Comparison of ENCODE assay signal across 11 cellular contexts in the genomic region with DNA sequence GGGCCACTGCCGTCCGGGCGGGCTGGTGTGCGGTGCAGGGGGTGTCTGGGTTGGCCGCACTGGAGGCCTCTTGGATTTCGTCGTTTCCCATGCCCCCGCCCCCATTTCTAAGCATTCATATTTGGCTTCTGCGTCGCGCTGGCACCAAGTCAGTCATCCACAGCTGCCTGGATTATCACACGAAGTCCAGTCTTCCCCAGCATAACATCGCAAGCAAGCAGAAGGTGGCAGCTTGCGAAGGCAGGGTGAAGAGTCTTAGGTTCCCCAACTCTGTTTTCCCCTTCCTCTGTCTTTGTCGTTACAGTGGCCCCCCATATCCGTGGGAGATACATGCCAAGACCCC. TPM values are rescaled to one million over a fixed set of nuclear protein-coding genes. Genes with fewer than 3 reads are reported as not detected.
DNase-seq lines count a peak whose midpoint lies in the region; ATAC-seq, FAIRE-seq and TF ChIP-seq lines count a peak whose summit lies in the region.
"Had no signal": no experiment of that assay in that cellular context is flagged by ENCODE, and none has a peak within 500 bp of the region (broad histone marks: within the 10 kb centered on the region; RNA-seq: fewer than 3 reads in every experiment).

No MANE protein-coding gene starts in this region.

- DNase-seq in right lobe of liver, result no peak
- no peak for DNase-seq in HepG2 (ENCODE audit: low spot score)
- DNase-seq in fibroblast of villous mesenchyme (ENCODE audit: low read depth), result no peak
- no peak for DNase-seq in omental fat pad (ENCODE audit: low spot score)
- no peak for DNase-seq in tibial nerve (ENCODE audit: low spot score in 2 of 2)
- DNase-seq in left colon, result no peak
- DNase-seq in NCI-H1048 (lab: John Stamatoyannopoulos, UW), result no peak
- DNase-seq in hippocampal formation (lab: John Stamatoyannopoulos, UW), result no peak
- DNase-seq: activated naive CD8-positive, alpha-beta T cell treated with anti-CD3 and anti-CD28 coated beads for 36 hours; NCI-H1417 treated with DMSO at 0.1 percent for 48 hours had no signal

- in situ Hi-C loops in HepG2 (cut with HindIII; ENCODE audit: extremely low pct_ligation_motif_present, low pct_unique_long_range_greater_than_20kb), result no loop called here

- POLR2A ChIA-PET in HepG2 (lab: Yijun Ruan, JAX), result no interaction called here

- TF ChIP-seq EP300 in HepG2 (IDR thresholded peaks at IDR 0.05; ENCODE audit: low read depth in 2 of 2, low read length in 2 of 2) (no peak), HepG2 (CRISPR knock-in tag; IDR thresholded peaks at IDR 0.05; ENCODE audit: borderline replicate concordance) (no peak), tibial nerve (IDR thresholded peaks at IDR 0.05) (no peak)

- no peak for TF ChIP-seq POLR2A in right lobe of liver (IDR thresholded peaks at IDR 0.05)
- no peak for TF ChIP-seq POLR2A in HepG2 (IDR thresholded peaks at IDR 0.05; ENCODE audit: insufficient read depth in 1 of 2, low read depth in 2 of 2, low read length in 2 of 2)
- TF ChIP-seq POLR2A in tibial nerve (IDR thresholded peaks at IDR 0.05), result no peak

- no peak overlapping the region for H3K4me2 ChIP-seq in HepG2 (ENCODE audit: low read depth, low read length)

- no peaks in the 10 kb centered on the region for H3K79me2 ChIP-seq in HepG2 (ENCODE audit: insufficient read depth, low read length)

- H3K4me3 ChIP-seq in right lobe of liver (peak overlapping the region; percentile 33 to 51 (median 36)), HepG2 (replicated peaks in 1 of 3; ENCODE audit: insufficient read depth in 1 of 3, low read depth in 2 of 3, low read length in 3 of 3) (no peak overlapping the region), fibroblast of villous mesenchyme (ENCODE audit: low read depth, low read length) (peak overlapping the region; percentile 36), tibial nerve (peak overlapping the region in 2 of 4 donors; percentile 28 to 49)

- H3K9me3 ChIP-seq in right lobe of liver, result no peaks in the 10 kb centered on the region
- no peaks in the 10 kb centered on the region for H3K9me3 ChIP-seq in HepG2 (ENCODE audit: low read length)
- H3K9me3 ChIP-seq in tibial nerve, result no peaks in the 10 kb centered on the region

- CTCF ChIA-PET in HepG2 (lab: Yijun Ruan, JAX; ENCODE audit: low intra/inter-chr PET ratio, low total read pairs), result no interaction called here

- no peaks in the 10 kb centered on the region for H3K27me3 ChIP-seq in right lobe of liver
- H3K27me3 ChIP-seq in HepG2 (ENCODE audit: control insufficient read depth in 1 of 2, insufficient read depth in 2 of 2, low read length in 2 of 2), result no peaks in the 10 kb centered on the region; a peak in 1 of 5 replicates
- peaks cover 0 to 15% of the 10 kb centered on the region in 2 donors for H3K27me3 ChIP-seq in tibial nerve

- no peak overlapping the region for H2AFZ ChIP-seq in HepG2 (ENCODE audit: low read length)

- 51% methylated on average over 5 of the region's 16 CpGs for WGBS in right lobe of liver (ENCODE audit: insufficient coverage, low coverage, low lambda C conversion rate, missing lambda C conversion rate)
- 79% methylated on average over 16 of the region's 16 CpGs for WGBS in HepG2 (ENCODE audit: low lambda C conversion rate)
- 11 to 26% methylated on average over 8 to 16 of the region's 16 CpGs for WGBS in tibial nerve, 2 donors

- TF ChIP-seq CTCF in right lobe of liver (IDR thresholded peaks at IDR 0.05), result no peak
- TF ChIP-seq CTCF in HepG2 (CRISPR knock-in tag; IDR thresholded peaks at IDR 0.05), result no peak
- TF ChIP-seq CTCF in fibroblast of villous mesenchyme (IDR thresholded peaks at IDR 0.05; ENCODE audit: insufficient read depth, low read depth, low read length), result no peak
- no peak for TF ChIP-seq CTCF in omental fat pad (IDR thresholded peaks at IDR 0.05)
- TF ChIP-seq CTCF in tibial nerve (IDR thresholded peaks at IDR 0.05), result no peak

- BruUV-seq in HepG2 (replicated peaks; lab: Mats Ljungman, UMichigan), result no TSS peak

- ATAC-seq in right lobe of liver (no peak), HepG2 (no peak), omental fat pad (ENCODE audit: low FRiP score) (peak; percentile 31), left colon (no peak)

- H3K27ac ChIP-seq in right lobe of liver, result no peak overlapping the region
- no peak overlapping the region for H3K27ac ChIP-seq in HepG2 (ENCODE audit: extremely low read length, insufficient read depth, low read length)
- H3K27ac ChIP-seq in tibial nerve, result no peak overlapping the region

- intact Hi-C loops in right lobe of liver (cut with DNase I) (no loop called here), HepG2 (cut with micrococcal nuclease; ENCODE audit: unreplicated experiment) (no loop called here), left colon (cut with DNase I, micrococcal nuclease) (no loop called here)

- H3K36me3 ChIP-seq in right lobe of liver, result no peaks in the 10 kb centered on the region
- H3K36me3 ChIP-seq in HepG2 (replicated peaks in 1 of 2; ENCODE audit: control insufficient read depth in 1 of 2, insufficient read depth in 2 of 2, low read length in 2 of 2), result no peaks in the 10 kb centered on the region
- H3K36me3 ChIP-seq in tibial nerve, result no peaks in the 10 kb centered on the region

- TF ChIP-seq RAD21 in HepG2 (CRISPR knock-in tag; IDR thresholded peaks at IDR 0.05), result no peak

- H4K20me1 ChIP-seq in HepG2 (ENCODE audit: insufficient read depth, low read length), result no peaks in the 10 kb centered on the region

- peaks cover 0 to 7% (median 0%) of the 10 kb centered on the region in 4 donors for H3K4me1 ChIP-seq in right lobe of liver
- no peaks in the 10 kb centered on the region for H3K4me1 ChIP-seq in HepG2 (ENCODE audit: insufficient read depth, low read length)
- H3K4me1 ChIP-seq in tibial nerve, result peaks cover 0 to 13% (median 0%) of the 10 kb centered on the region in 4 donors

- no peak overlapping the region for H3K9ac ChIP-seq in HepG2 (ENCODE audit: insufficient read depth, low read depth, low read length)

- no peak for FAIRE-seq in HepG2 (lab: Jason Lieb, UNC)
- FAIRE-seq: G401.6 had no signal

TF ChIP-seq in HepG2, 621 proteins besides CTCF, POLR2A, EP300 and RAD21 (continues in another document):
- TF ChIP-seq ZSCAN30 (CRISPR knock-in tag; IDR thresholded peaks at IDR 0.05), result no peak
- TF ChIP-seq ADNP (CRISPR knock-in tag; IDR thresholded peaks at IDR 0.05), result no peak
- TF ChIP-seq, protein P1, sequence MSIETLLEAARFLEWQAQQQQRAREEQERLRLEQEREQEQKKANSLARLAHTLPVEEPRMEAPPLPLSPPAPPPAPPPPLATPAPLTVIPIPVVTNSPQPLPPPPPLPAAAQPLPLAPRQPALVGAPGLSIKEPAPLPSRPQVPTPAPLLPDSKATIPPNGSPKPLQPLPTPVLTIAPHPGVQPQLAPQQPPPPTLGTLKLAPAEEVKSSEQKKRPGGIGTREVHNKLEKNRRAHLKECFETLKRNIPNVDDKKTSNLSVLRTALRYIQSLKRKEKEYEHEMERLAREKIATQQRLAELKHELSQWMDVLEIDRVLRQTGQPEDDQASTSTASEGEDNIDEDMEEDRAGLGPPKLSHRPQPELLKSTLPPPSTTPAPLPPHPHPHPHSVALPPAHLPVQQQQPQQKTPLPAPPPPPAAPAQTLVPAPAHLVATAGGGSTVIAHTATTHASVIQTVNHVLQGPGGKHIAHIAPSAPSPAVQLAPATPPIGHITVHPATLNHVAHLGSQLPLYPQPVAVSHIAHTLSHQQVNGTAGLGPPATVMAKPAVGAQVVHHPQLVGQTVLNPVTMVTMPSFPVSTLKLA (IDR thresholded peaks at IDR 0.05), result no peak
- TF ChIP-seq, protein P2, sequence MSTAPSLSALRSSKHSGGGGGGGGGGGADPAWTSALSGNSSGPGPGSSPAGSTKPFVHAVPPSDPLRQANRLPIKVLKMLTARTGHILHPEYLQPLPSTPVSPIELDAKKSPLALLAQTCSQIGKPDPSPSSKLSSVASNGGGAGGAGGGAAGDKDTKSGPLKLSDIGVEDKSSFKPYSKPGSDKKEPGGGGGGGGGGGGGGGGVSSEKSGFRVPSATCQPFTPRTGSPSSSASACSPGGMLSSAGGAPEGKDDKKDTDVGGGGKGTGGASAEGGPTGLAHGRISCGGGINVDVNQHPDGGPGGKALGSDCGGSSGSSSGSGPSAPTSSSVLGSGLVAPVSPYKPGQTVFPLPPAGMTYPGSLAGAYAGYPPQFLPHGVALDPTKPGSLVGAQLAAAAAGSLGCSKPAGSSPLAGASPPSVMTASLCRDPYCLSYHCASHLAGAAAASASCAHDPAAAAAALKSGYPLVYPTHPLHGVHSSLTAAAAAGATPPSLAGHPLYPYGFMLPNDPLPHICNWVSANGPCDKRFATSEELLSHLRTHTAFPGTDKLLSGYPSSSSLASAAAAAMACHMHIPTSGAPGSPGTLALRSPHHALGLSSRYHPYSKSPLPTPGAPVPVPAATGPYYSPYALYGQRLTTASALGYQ (CRISPR knock-in tag; IDR thresholded peaks at IDR 0.05), result no peak
- TF ChIP-seq NR2F6 (IDR thresholded peaks at IDR 0.05), result no peak
- TF ChIP-seq NR2F6 (CRISPR knock-in tag; IDR thresholded peaks at IDR 0.05), result no peak

RNA-seq across cellular contexts. Expression of a gene that starts 43.5 kb away (rescaled TPM):
- total RNA-seq in right lobe of liver, result 10 to 100 TPM; 28.7 to 72.8 (median 36.2) TPM
- total RNA-seq in HepG2 (2016; rRNA removed; fragmentation: Illumina TruSeq; extraction: Trizol), result 42.9 and 50.4 TPM in 2 replicates
- total RNA-seq in HepG2 (2016; cell fraction: cytosol; rRNA removed; fragmentation: Illumina TruSeq; extraction: Trizol; ENCODE audit: low read depth), result 6.8 and 7.4 TPM in 2 replicates
- total RNA-seq in HepG2 (2016; cell fraction: insoluble cytoplasmic fraction; rRNA removed; fragmentation: Illumina TruSeq; extraction: Trizol), result 38.0 and 55.2 TPM in 2 replicates
- total RNA-seq in HepG2 (2016; cell fraction: membrane; rRNA removed; fragmentation: Illumina TruSeq; extraction: Trizol), result 14.0 and 16.1 TPM in 2 replicates
- total RNA-seq in HepG2 (2016; cell fraction: nucleus; rRNA removed; fragmentation: Illumina TruSeq; extraction: Trizol), result 48.8 and 59.2 TPM in 2 replicates
- polyA plus RNA-seq in HepG2 (2011; rRNA removed), result 35.6 and 45.1 TPM in 2 replicates
- 30.3 and 39.0 TPM in 2 replicates for polyA plus RNA-seq in HepG2 (2011; cell fraction: cytosol; rRNA removed)
- 95.9 and 116 TPM in 2 replicates for polyA plus RNA-seq in HepG2 (2011; cell fraction: nucleus; rRNA removed)
- 21.6 and 29.3 TPM in 2 replicates for polyA plus RNA-seq in HepG2 (2012)
- 4.0 and 5.6 TPM in 2 replicates for polyA plus RNA-seq in HepG2 (2016; cell fraction: cytosol; fragmentation: Illumina TruSeq; extraction: Trizol; ENCODE audit: low read depth)
- polyA plus RNA-seq in HepG2 (2016; cell fraction: insoluble cytoplasmic fraction; fragmentation: Illumina TruSeq; extraction: Trizol; ENCODE audit: low read depth), result 33.5 and 45.6 TPM in 2 replicates
- polyA plus RNA-seq in HepG2 (2016; cell fraction: membrane; fragmentation: Illumina TruSeq; extraction: Trizol; ENCODE audit: low read depth), result 8.1 and 11.5 TPM in 2 replicates
- polyA plus RNA-seq in HepG2 (2016; cell fraction: nucleus; fragmentation: Illumina TruSeq; extraction: Trizol; ENCODE audit: insufficient read depth, low read depth), result 86.8 and 92.4 TPM in 2 replicates
- polyA minus RNA-seq in HepG2 (2011; rRNA and poly(A)+ RNA removed; ENCODE audit: low replicate concordance), result 155 and 322 TPM in 2 replicates
- polyA minus RNA-seq in HepG2 (2011; cell fraction: cytosol; rRNA and poly(A)+ RNA removed), result 23.6 and 23.8 TPM in 2 replicates
- polyA minus RNA-seq in HepG2 (2011; cell fraction: nucleus; rRNA and poly(A)+ RNA removed), result 42.5 and 49.9 TPM in 2 replicates
- 51.5 and 63.9 TPM in 2 replicates for total RNA-seq in fibroblast of villous mesenchyme
- 10 to 100 TPM; 60.8 to 89.5 (median 77.9) TPM for total RNA-seq in omental fat pad
- 10 to 100 TPM; 48.5 to 86.7 (median 67.4) TPM for total RNA-seq in tibial nerve
- total RNA-seq in left colon, result 10 to 100 TPM; 39.9 to 48.4 TPM

Comparison
In these comparisons a context has a peak if more than half of its experiments do, and no peak if none do; other contexts are left out.
1. H3K4me3 ChIP-seq: peak in right lobe of liver (3 of 3) and fibroblast of villous mesenchyme (single experiment); none in HepG2 (0 of 3).